ENCODE assay signal across 30 cellular contexts in the genomic region with DNA sequence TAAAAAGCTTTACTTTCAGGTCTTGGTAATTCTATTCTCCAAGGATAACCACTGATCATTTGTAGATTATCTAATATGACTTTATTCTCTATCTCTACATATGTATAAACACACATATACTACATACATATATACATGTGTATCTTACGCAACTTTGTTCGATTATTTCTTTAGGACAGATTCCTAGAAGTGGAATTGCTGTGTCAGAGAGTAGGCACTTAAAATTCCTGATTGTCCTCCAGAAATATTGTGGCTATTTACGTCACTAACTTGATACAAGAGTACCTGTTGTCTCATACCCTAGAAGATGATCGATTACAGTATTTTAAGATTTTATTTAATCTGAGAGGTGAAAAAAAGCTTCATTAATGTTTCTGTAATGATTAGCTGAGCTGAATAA.
"Had no signal": no experiment of that assay in that cellular context is flagged by ENCODE, and none has a peak within 500 bp of the region (broad histone marks: within the 10 kb centered on the region; RNA-seq: fewer than 3 reads in every experiment).

No MANE protein-coding gene starts in this region.

- H3K36me3 ChIP-seq: breast epithelium, colonic mucosa, WERI-Rb-1 had no signal

- H3K27me3 Mint-ChIP-seq: activated B cell treated with CpG ODN at 0.5 μM for 24 hours; activated CD8-positive, alpha-beta T cell treated with anti-CD3 and anti-CD28 coated beads for 36 hours; activated naive CD8-positive, alpha-beta T cell; activated T-helper 17 cell treated with anti-CD3 and anti-CD28 coated beads, Interleukin-2, amount 50 U/mL, for 72 hours; T-cell had no signal

- H3K27me3 ChIP-seq: breast epithelium, colonic mucosa had no signal

- H3K27ac Mint-ChIP-seq: activated CD8-positive, alpha-beta T cell treated with anti-CD3 and anti-CD28 coated beads for 36 hours; activated naive CD8-positive, alpha-beta T cell; activated T-helper 17 cell treated with anti-CD3 and anti-CD28 coated beads, Interleukin-2, amount 50 U/mL, for 72 hours; brain; T-cell; T-helper 1 cell treated with Interleukin-12 subunit alpha and Interleukin-12 subunit beta and Interleukin-4 antibody, amounts not matched to agents 30 μg/mL and 1 μg/mL, for 36 hours had no signal

- H3K4me1 Mint-ChIP-seq: activated T-helper 17 cell treated with anti-CD3 and anti-CD28 coated beads, Interleukin-2, amount 50 U/mL, for 72 hours; brain; T-cell had no signal

- H3K9me3 Mint-ChIP-seq: activated B cell treated with CpG ODN at 0.5 μM for 24 hours; activated CD8-positive, alpha-beta T cell treated with anti-CD3 and anti-CD28 coated beads for 36 hours; activated T-cell treated with anti-CD3 and anti-CD28 coated beads, Interleukin-2, amount 50 U/mL, for 4 hours; activated T-helper 17 cell treated with anti-CD3 and anti-CD28 coated beads, Interleukin-2, amount 50 U/mL, for 72 hours; T-cell; T-helper 1 cell treated with Interleukin-12 subunit alpha and Interleukin-12 subunit beta and Interleukin-4 antibody, amounts not matched to agents 30 μg/mL and 1 μg/mL, for 36 hours had no signal

- H3K4me3 Mint-ChIP-seq: activated B cell treated with CpG ODN at 0.5 μM for 24 hours; activated CD8-positive, alpha-beta T cell treated with anti-CD3 and anti-CD28 coated beads for 36 hours; activated naive CD8-positive, alpha-beta T cell; activated T-cell treated with anti-CD3 and anti-CD28 coated beads, Interleukin-2, amount 50 U/mL, for 4 hours; activated T-helper 17 cell treated with anti-CD3 and anti-CD28 coated beads, Interleukin-2, amount 50 U/mL, for 72 hours; brain; endodermal cell; T-cell; T-helper 1 cell treated with Interleukin-12 subunit alpha and Interleukin-12 subunit beta and Interleukin-4 antibody, amounts not matched to agents 30 μg/mL and 1 μg/mL, for 36 hours had no signal

- H3K4me3 ChIP-seq: breast epithelium, colonic mucosa had no signal

- ATAC-seq: activated CD4-positive, CD25-positive, alpha-beta regulatory T cell treated with anti-CD3 and anti-CD28 coated beads, Interleukin-2, amount 50 U/mL, for 24 hours; activated CD8-positive, alpha-beta T cell treated with anti-CD3 and anti-CD28 coated beads for 36 hours; activated T-cell treated with anti-CD3 and anti-CD28 coated beads, Interleukin-2, amount 50 U/mL, for 4 hours; activated T-helper 17 cell treated with anti-CD3 and anti-CD28 coated beads, Interleukin-2, amount 50 U/mL, for 72 hours; esophagus mucosa; T-cell had no signal

- DNase-seq: activated B cell treated with CpG ODN at 0.5 μM for 24 hours; activated CD4-positive, alpha-beta T cell treated with anti-CD3 and anti-CD28 coated beads for 48 hours; activated CD4-positive, alpha-beta T cell treated with anti-CD3 and anti-CD28 coated beads, Interleukin-2, amount 50 U/mL, for 1 hour; activated CD4-positive, alpha-beta T cell treated with anti-CD3 and anti-CD28 coated beads, Interleukin-2, amount 50 U/mL, for 48 hours; activated CD8-positive, alpha-beta memory T cell treated with anti-CD3 and anti-CD28 coated beads for 24 hours; activated CD8-positive, alpha-beta T cell treated with anti-CD3 and anti-CD28 coated beads for 36 hours; activated effector memory CD4-positive, alpha-beta T cell treated with Interleukin-2 at 50 U/mL for 16 hours; activated gamma-delta T cell treated with Interleukin-2 at 50 U/mL for 16 hours; activated naive CD4-positive, alpha-beta T cell treated with anti-CD3 and anti-CD28 coated beads, Interleukin-2, amount 50 U/mL, for 16 hours; activated naive CD4-positive, alpha-beta T cell treated with Interleukin-2 at 50 U/mL for 16 hours; activated T-cell treated with anti-CD3 and anti-CD28 coated beads, Interleukin-2, amount 50 U/mL, for 4 hours; amygdala; aorta; caudate nucleus; colonic mucosa; effector CD8-positive, alpha-beta T cell; endodermal cell; foreskin fibroblast; head of caudate nucleus; SW 1271; T-cell; T1000; WERI-Rb-1 had no signal

- H3K9me3 ChIP-seq: breast epithelium, colonic mucosa had no signal

- H3K27ac ChIP-seq: breast epithelium, colonic mucosa, WERI-Rb-1 had no signal

- H3K4me1 ChIP-seq: breast epithelium, colonic mucosa had no signal
